In genomic region chr3:14441240-14441919, GRCh38 we compare ENCODE assay signal across 16 cellular contexts. TPM values are rescaled to one million over a fixed set of nuclear protein-coding genes. Genes with fewer than 3 reads are reported as not detected.
DNase-seq lines count a peak whose midpoint lies in the region; ATAC-seq, FAIRE-seq and TF ChIP-seq lines count a peak whose summit lies in the region.
"Had no signal": no experiment of that assay in that cellular context is flagged by ENCODE, and none has a peak within 500 bp of the region (broad histone marks: within the 10 kb centered on the region; RNA-seq: fewer than 3 reads in every experiment).

No MANE protein-coding gene starts in this region.

- H3K18ac ChIP-seq in H1 (ENCODE audit: extremely low read depth, low read length) (no peak overlapping the region), mesendoderm (ENCODE audit: low read length) (no peak overlapping the region)

- H3K14ac ChIP-seq in H1 (ENCODE audit: insufficient read length) = no peak overlapping the region

- H3K4me3 ChIP-seq in AG04450 (ENCODE audit: low read depth, low read length) = no peak overlapping the region
- no peak overlapping the region for H3K4me3 ChIP-seq in H1 (ENCODE audit: extremely low read depth in 1 of 4, insufficient read depth in 2 of 4, low read depth in 3 of 4, low read length in 4 of 4)
- no peak overlapping the region for H3K4me3 ChIP-seq in mesendoderm (ENCODE audit: low read length)
- H3K4me3 ChIP-seq in BE2C (ENCODE audit: low read depth, low read length) = no peak overlapping the region
- H3K4me3 ChIP-seq: pancreas, SJSA1, tibial nerve had no signal

- no peak overlapping the region for H2AFZ ChIP-seq in H1 (ENCODE audit: low read length)

- H2AK5ac ChIP-seq in H1 (ENCODE audit: low read depth, low read length) (no peak overlapping the region), mesendoderm (ENCODE audit: low read length) (peak overlapping the region; percentile 38)

- H3K23ac ChIP-seq in H1 (ENCODE audit: insufficient read length) (no peak overlapping the region), mesendoderm (ENCODE audit: low read length) (no peak overlapping the region)

- H4K91ac ChIP-seq in H1 (replicated peaks; ENCODE audit: insufficient read length, low read length) = no peak overlapping the region

- H2BK15ac ChIP-seq in H1 (ENCODE audit: low read length) (no peak overlapping the region), mesendoderm (replicated peaks; ENCODE audit: low read depth) (no peak overlapping the region)

- no peak overlapping the region for H2BK12ac ChIP-seq in H1 (ENCODE audit: low read depth, low read length)

- no peak for TF ChIP-seq EP300 in H1 (IDR thresholded peaks at IDR 0.05; ENCODE audit: borderline replicate concordance in 1 of 2, low read depth in 2 of 2, low read length in 2 of 2)

- H3K4me2 ChIP-seq in H1 (ENCODE audit: insufficient read depth in 1 of 2, low read depth in 2 of 2, low read length in 2 of 2) (no peak overlapping the region), mesendoderm (ENCODE audit: low read length) (no peak overlapping the region)

- peak overlapping the region; percentile 21 for H3K27ac ChIP-seq in AG04450 (ENCODE audit: low read depth, low read length)
- no peak overlapping the region for H3K27ac ChIP-seq in H1 (ENCODE audit: low read depth, low read length)
- H3K27ac ChIP-seq in mesendoderm (ENCODE audit: low read depth, low read length) = no peak overlapping the region
- H3K27ac ChIP-seq: pancreas, SJSA1, tibial nerve had no signal

- H4K8ac ChIP-seq in H1 (ENCODE audit: extremely low read depth, insufficient read depth, low read length) (no peak overlapping the region), mesendoderm (ENCODE audit: low read depth, low read length) (no peak overlapping the region)

- H3K4me3 Mint-ChIP-seq in HFFc6 = no peak overlapping the region
- H3K4me3 Mint-ChIP-seq: activated CD8-positive, alpha-beta memory T cell treated with anti-CD3 and anti-CD28 coated beads, Interleukin-2, amount 10 ng/mL, durations not matched to agents 7 days and 5 days; activated naive CD4-positive, alpha-beta T cell treated with anti-CD3 and anti-CD28 coated beads for 36 hours had no signal

- H3K36me3 Mint-ChIP-seq in HFFc6 (ENCODE audit: low read depth) = peaks cover 17% of the 10 kb centered on the region

- TF ChIP-seq CTCF in AG04450 (IDR thresholded peaks at IDR 0.05; ENCODE audit: low read depth, low read length) (no peak), HFFc6 (IDR thresholded peaks at IDR 0.05) (no peak), H1 (IDR thresholded peaks at IDR 0.05; ENCODE audit: control extremely low read depth in 1 of 3, insufficient read depth in 1 of 3, low read depth in 1 of 3, low read length in 3 of 3) (no peak), BE2C (IDR thresholded peaks at IDR 0.05; ENCODE audit: low read depth, low read length) (no peak)

- H2BK20ac ChIP-seq in H1 (ENCODE audit: low read length) = no peak overlapping the region

- H3K4me1 Mint-ChIP-seq in HFFc6 (ENCODE audit: low read depth) = peaks cover 38% of the 10 kb centered on the region

- H3K4me1 ChIP-seq in H1 (replicated peaks in 1 of 4; ENCODE audit: control insufficient read depth in 3 of 4, insufficient read depth in 4 of 4, low read length in 3 of 4) (peaks cover 5 to 16% (median 9%) of the 10 kb centered on the region in 4 experiments), mesendoderm (ENCODE audit: control insufficient read depth, low read depth, low read length) (peaks cover 6% of the 10 kb centered on the region), BE2C (peaks cover 27% of the 10 kb centered on the region)

- no peaks in the 10 kb centered on the region for H3K23me2 ChIP-seq in H1 (ENCODE audit: low read depth, low read length)

- no peak for FAIRE-seq in H1 (lab: Jason Lieb, UNC)
- FAIRE-seq: pancreas had no signal

- POLR2A ChIA-PET in AG04450 (lab: Yijun Ruan, JAX) = interaction anchor here (2.2 kb wide), 1 partner anchor 11 kb away, joined by 8 read pairs; no protein-coding TSS in a partner anchor
- POLR2A ChIA-PET in H1 (lab: Charles Lee; ENCODE audit: partially characterized antibody) = interaction anchor here (0.6 to 2.3 kb wide), 7 partner anchors 8 to 263 kb away, joined by 3 to 4 read pairs (median 3); partner anchors contain the start of genes LSM3 and XPC

- peak overlapping the region; percentile 65; the same call in 1 of the 2 replicates for H3K27ac Mint-ChIP-seq in HFFc6
- H3K27ac Mint-ChIP-seq: activated CD8-positive, alpha-beta memory T cell treated with anti-CD3 and anti-CD28 coated beads, Interleukin-2, amount 10 ng/mL, durations not matched to agents 7 days and 5 days; activated naive CD4-positive, alpha-beta T cell treated with anti-CD3 and anti-CD28 coated beads for 36 hours had no signal

- no peaks in the 10 kb centered on the region for H3K9me3 ChIP-seq in AG04450 (ENCODE audit: control insufficient read depth, insufficient read depth, low read length)
- no peaks in the 10 kb centered on the region for H3K9me3 ChIP-seq in H1 (ENCODE audit: insufficient read depth in 2 of 2, low read depth in 1 of 2, low read length in 1 of 2)
- H3K9me3 ChIP-seq in BE2C = no peaks in the 10 kb centered on the region
- H3K9me3 ChIP-seq: pancreas, SJSA1, tibial nerve had no signal

- H3K27me3 Mint-ChIP-seq in HFFc6 (ENCODE audit: insufficient read depth) = no peaks in the 10 kb centered on the region; the same call in 1 of the 2 replicates
- H3K27me3 Mint-ChIP-seq: activated CD8-positive, alpha-beta memory T cell treated with anti-CD3 and anti-CD28 coated beads, Interleukin-2, amount 10 ng/mL, durations not matched to agents 7 days and 5 days had no signal

- H3K9me3 Mint-ChIP-seq in HFFc6 = no peaks in the 10 kb centered on the region
- H3K9me3 Mint-ChIP-seq: activated naive CD4-positive, alpha-beta T cell treated with anti-CD3 and anti-CD28 coated beads for 36 hours had no signal

- H2BK120ac ChIP-seq in H1 (replicated peaks; ENCODE audit: low read depth, low read length) = no peak overlapping the region
- no peak overlapping the region for H2BK120ac ChIP-seq in mesendoderm (ENCODE audit: low read depth, low read length)

- DNase-seq in AG04450 (ENCODE audit: low read depth, low spot score) = no peak
- DNase-seq in HFFc6 = peak; percentile 49
- DNase-seq in H1 (ENCODE audit: low read depth in 1 of 2, low spot score in 2 of 2) = no peak
- DNase-seq in mesendoderm = peak; percentile 46
- DNase-seq in BE2C = no peak
- DNase-seq in NCI-H1694 (lab: John Stamatoyannopoulos, UW) = no peak
- DNase-seq in islet precursor cell = no peak
- DNase-seq: activated CD8-positive, alpha-beta memory T cell treated with anti-CD3 and anti-CD28 coated beads, Interleukin-2, amount 10 ng/mL, durations not matched to agents 7 days and 5 days; activated naive CD4-positive, alpha-beta T cell treated with anti-CD3 and anti-CD28 coated beads for 36 hours; cerebellar nuclear complex; DMS153; KG1 had no signal

- H3K27me3 ChIP-seq in AG04450 (ENCODE audit: control insufficient read depth, insufficient read depth, low read length) = no peaks in the 10 kb centered on the region
- H3K27me3 ChIP-seq in H1 (replicated peaks in 1 of 4; ENCODE audit: control insufficient read depth in 3 of 4, extremely low read depth in 1 of 4, insufficient read depth in 3 of 4, low read length in 3 of 4) = no peaks in the 10 kb centered on the region; a peak in 1 of 7 replicates
- no peaks in the 10 kb centered on the region for H3K27me3 ChIP-seq in mesendoderm (ENCODE audit: insufficient read depth, low read length, poor library complexity)
- no peaks in the 10 kb centered on the region for H3K27me3 ChIP-seq in BE2C
- H3K27me3 ChIP-seq: pancreas, SJSA1, tibial nerve had no signal

- H3K79me1 ChIP-seq in H1 (ENCODE audit: low read depth, low read length) (peaks cover 41% of the 10 kb centered on the region), mesendoderm (ENCODE audit: low read length) (peaks cover 48% of the 10 kb centered on the region)

- no peak for TF ChIP-seq POLR2A in H1 (IDR thresholded peaks at IDR 0.05; ENCODE audit: control extremely low read depth in 1 of 2, low read depth in 2 of 2, low read length in 2 of 2)

- H2BK5ac ChIP-seq in H1 (ENCODE audit: low read depth, low read length) (peak overlapping the region; percentile 53), mesendoderm (ENCODE audit: low read length) (no peak overlapping the region)

- H3K56ac ChIP-seq in H1 (replicated peaks; ENCODE audit: insufficient read length, low read depth, low read length) = no peak overlapping the region
- peak overlapping the region; percentile 70 for H3K56ac ChIP-seq in mesendoderm (ENCODE audit: low read length)

- H3K4ac ChIP-seq in H1 (replicated peaks; ENCODE audit: insufficient read length, low read depth, low read length) (no peak overlapping the region), mesendoderm (ENCODE audit: low read depth, low read length) (no peak overlapping the region)

- H4K5ac ChIP-seq in H1 (ENCODE audit: insufficient read length, low read depth, low read length) = no peak overlapping the region
- H4K5ac ChIP-seq in mesendoderm (ENCODE audit: low read length) = no peak overlapping the region

- peaks cover 15 to 32% of the 10 kb centered on the region in 2 experiments for H4K20me1 ChIP-seq in H1 (replicated peaks in 1 of 2; ENCODE audit: control insufficient read depth in 1 of 2, insufficient read depth in 2 of 2, low read length in 2 of 2)

- no peak for ATAC-seq in HG03039 (IDR thresholded peaks at IDR 0.05; ENCODE audit: unreplicated experiment)
- ATAC-seq: activated CD8-positive, alpha-beta memory T cell treated with anti-CD3 and anti-CD28 coated beads, Interleukin-2, amount 10 ng/mL, durations not matched to agents 7 days and 5 days; pancreas had no signal

- H3K79me2 ChIP-seq in H1 (ENCODE audit: control insufficient read depth in 1 of 2, insufficient read depth in 2 of 2, low read length in 2 of 2) = peaks cover 3 to 51% of the 10 kb centered on the region in 2 experiments; a peak in 3 of 4 replicates
- peaks cover 33% of the 10 kb centered on the region for H3K79me2 ChIP-seq in mesendoderm (ENCODE audit: control insufficient read depth, insufficient read depth, low read length)

- CTCF ChIA-PET in AG04450 (lab: Charles Lee) = interaction anchor here (2.2 kb wide), 1 partner anchor 238 kb away, joined by 9 read pairs; no protein-coding TSS in a partner anchor
- CTCF ChIA-PET in H1 (lab: Charles Lee; ENCODE audit: partially characterized antibody) = interaction anchor here (0.7 to 3.0 kb wide), 14 partner anchors 9 to 238 kb away, joined by 3 to 12 read pairs (median 3); no protein-coding TSS in a partner anchor

- H3K36me3 ChIP-seq in H1 (ENCODE audit: control insufficient read depth in 2 of 4, insufficient read depth in 4 of 4, low read length in 3 of 4) = peaks cover 6 to 21% (median 9%) of the 10 kb centered on the region in 4 experiments; a peak in 7 of 8 replicates
- H3K36me3 ChIP-seq in mesendoderm (ENCODE audit: control insufficient read depth, insufficient read depth, low read length) = peaks cover 10% of the 10 kb centered on the region
- peaks cover 9% of the 10 kb centered on the region for H3K36me3 ChIP-seq in BE2C
- H3K36me3 ChIP-seq: pancreas had no signal

- H3K9ac ChIP-seq in H1 (replicated peaks in 1 of 4; ENCODE audit: extremely low read depth in 1 of 4, low read depth in 3 of 4, low read length in 3 of 4) = no peak overlapping the region
- H3K9ac ChIP-seq in mesendoderm (ENCODE audit: low read length) = no peak overlapping the region

- 90% methylated on average over 17 of the region's 18 CpGs; no CpG with 5 or more reads in 1 of the 2 experiments for WGBS in H1 (ENCODE audit: extremely low coverage in 1 of 2, insufficient coverage in 1 of 2, insufficient read length in 1 of 2, insufficient replicate concordance in 2 of 2, low coverage in 1 of 2, low lambda C conversion rate in 2 of 2, missing lambda C conversion rate in 1 of 2), 2 experiments
- WGBS in mesendoderm (ENCODE audit: extremely low coverage, insufficient coverage, low lambda C conversion rate) = no CpG with 5 or more reads among the region's 18 CpGs

- TF ChIP-seq RAD21 in H1 (IDR thresholded peaks at IDR 0.05 in 1 of 2, conservative IDR thresholded peaks at IDR 0.05 in 1 of 2; ENCODE audit: low read depth in 2 of 2, low read length in 2 of 2) = no peak

RNA-seq across cellular contexts. Expression of gene SLC6A6, which starts 39.0 kb away (rescaled TPM):
- polyA plus RNA-seq in AG04450 (2011; rRNA removed) (30.8 and 33.5 TPM in 2 replicates), H1 (2011; rRNA removed) (66.2 and 77.8 TPM in 2 replicates)
- 60.0 and 62.6 TPM in 2 replicates for polyA minus RNA-seq in AG04450 (2011; rRNA and poly(A)+ RNA removed)
- total RNA-seq in HFFc6 (2021; fragmentation: NEBNext Ultra II Directional; extraction: Animal tissue kit (Norgen Biotek cat#: 25700)) = 10 to 100 TPM; 22.5 to 33.0 (median 28.6) TPM
- 140 and 144 TPM in 2 replicates for total RNA-seq in H1 (2021; fragmentation: NEBNext Ultra II Directional; extraction: Animal tissue kit (Norgen Biotek cat#: 25700))
- 69.0 TPM for polyA plus RNA-seq in H1 (2011; cell fraction: cytosol; rRNA removed)
- polyA plus RNA-seq in H1 (2011; cell fraction: nucleus; rRNA removed) = 164 TPM
- polyA plus RNA-seq in H1 (2012, experiment 1 of 2) = 61.4 to 78.1 TPM (median 74.2 TPM) in 4 replicates
- polyA plus RNA-seq in H1 (2012, experiment 2 of 2) = 45.2 TPM
- 158 TPM for polyA plus RNA-seq in H1 (2013, experiment 1 of 2)
- polyA plus RNA-seq in H1 (2013, experiment 2 of 2) = 135 TPM
- 242 and 245 TPM in 2 replicates for polyA minus RNA-seq in H1 (2011; rRNA and poly(A)+ RNA removed)
- polyA minus RNA-seq in H1 (2011; cell fraction: cytosol; rRNA and poly(A)+ RNA removed) = 135 TPM
- 104 TPM for polyA minus RNA-seq in H1 (2011; cell fraction: nucleus; rRNA and poly(A)+ RNA removed)
- polyA plus RNA-seq in mesendoderm (2013, experiment 1 of 2) = 50.8 TPM
- polyA plus RNA-seq in mesendoderm (2013, experiment 2 of 2) = 51.5 TPM
- polyA plus RNA-seq in BE2C (2012; ENCODE audit: insufficient read depth, insufficient read length, low read depth) = 12.8 TPM

Comparison
In these comparisons a context has a peak if more than half of its experiments do, and no peak if none do; other contexts are left out.
1. DNase-seq: peak in HFFc6 (single experiment) and mesendoderm (single experiment); none in AG04450 (single experiment), H1 (0 of 2), BE2C (single experiment), NCI-H1694 (single experiment) and islet precursor cell (single experiment).